In the genomic region with DNA sequence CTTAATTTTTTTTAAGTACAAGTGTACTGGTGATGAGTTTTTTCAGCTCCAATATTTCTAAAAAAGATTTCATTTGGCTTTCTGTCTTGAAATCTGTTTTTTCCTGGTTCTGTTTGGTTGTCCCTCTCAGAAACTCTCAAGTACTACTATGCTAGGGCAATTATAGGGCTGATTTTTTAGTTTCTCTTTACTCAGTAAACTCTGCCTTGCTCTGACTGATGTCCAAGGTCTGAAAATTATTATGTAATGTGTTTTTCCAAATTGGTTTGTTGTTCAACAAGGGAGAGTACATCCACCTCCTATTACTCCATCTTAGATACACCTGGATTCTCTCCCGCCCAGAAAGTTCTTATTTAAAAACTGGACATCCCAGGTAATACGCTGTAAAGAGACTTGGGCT, we compare ENCODE assay signal across 1 cellular context.
TF ChIP-seq lines count a peak whose summit lies in the region.

No MANE protein-coding gene starts in this region.

TF ChIP-seq in liver, 16 proteins besides CTCF, POLR2A, EP300 and RAD21 (continued from another document):
- TF ChIP-seq, protein P1, sequence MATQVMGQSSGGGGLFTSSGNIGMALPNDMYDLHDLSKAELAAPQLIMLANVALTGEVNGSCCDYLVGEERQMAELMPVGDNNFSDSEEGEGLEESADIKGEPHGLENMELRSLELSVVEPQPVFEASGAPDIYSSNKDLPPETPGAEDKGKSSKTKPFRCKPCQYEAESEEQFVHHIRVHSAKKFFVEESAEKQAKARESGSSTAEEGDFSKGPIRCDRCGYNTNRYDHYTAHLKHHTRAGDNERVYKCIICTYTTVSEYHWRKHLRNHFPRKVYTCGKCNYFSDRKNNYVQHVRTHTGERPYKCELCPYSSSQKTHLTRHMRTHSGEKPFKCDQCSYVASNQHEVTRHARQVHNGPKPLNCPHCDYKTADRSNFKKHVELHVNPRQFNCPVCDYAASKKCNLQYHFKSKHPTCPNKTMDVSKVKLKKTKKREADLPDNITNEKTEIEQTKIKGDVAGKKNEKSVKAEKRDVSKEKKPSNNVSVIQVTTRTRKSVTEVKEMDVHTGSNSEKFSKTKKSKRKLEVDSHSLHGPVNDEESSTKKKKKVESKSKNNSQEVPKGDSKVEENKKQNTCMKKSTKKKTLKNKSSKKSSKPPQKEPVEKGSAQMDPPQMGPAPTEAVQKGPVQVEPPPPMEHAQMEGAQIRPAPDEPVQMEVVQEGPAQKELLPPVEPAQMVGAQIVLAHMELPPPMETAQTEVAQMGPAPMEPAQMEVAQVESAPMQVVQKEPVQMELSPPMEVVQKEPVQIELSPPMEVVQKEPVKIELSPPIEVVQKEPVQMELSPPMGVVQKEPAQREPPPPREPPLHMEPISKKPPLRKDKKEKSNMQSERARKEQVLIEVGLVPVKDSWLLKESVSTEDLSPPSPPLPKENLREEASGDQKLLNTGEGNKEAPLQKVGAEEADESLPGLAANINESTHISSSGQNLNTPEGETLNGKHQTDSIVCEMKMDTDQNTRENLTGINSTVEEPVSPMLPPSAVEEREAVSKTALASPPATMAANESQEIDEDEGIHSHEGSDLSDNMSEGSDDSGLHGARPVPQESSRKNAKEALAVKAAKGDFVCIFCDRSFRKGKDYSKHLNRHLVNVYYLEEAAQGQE (IDR thresholded peaks at IDR 0.05): no peak
